ENCODE assay signal across 1 cellular context in genomic region chr3:122793568-122794416, GRCh38.
TF ChIP-seq lines count a peak whose summit lies in the region.

Gene HSPBAP1 (minus strand): TSS chr3:122793831. CDS start chr3:122793680, 151 bp downstream.

TF ChIP-seq in K562, 482 proteins besides CTCF, POLR2A, EP300 and RAD21 (continued from another document and continues in another):
- TF ChIP-seq GTF3C2 (IDR thresholded peaks at IDR 0.05; ENCODE audit: borderline replicate concordance, extremely low read depth, insufficient read length) (no peak), E2F3 (CRISPR knock-in tag; IDR thresholded peaks at IDR 0.05) (no peak), BRD4 (IDR thresholded peaks at IDR 0.05) (no peak), CREB3 (tag; conservative IDR thresholded peaks at IDR 0.05; ENCODE audit: low read depth) (no peak), KAT7 (CRISPR knock-in tag; IDR thresholded peaks at IDR 0.05; ENCODE audit: borderline replicate concordance) (0 out of 2 replicates have a peak, but pooled peaks have one; percentile 38), GATAD2B (IDR thresholded peaks at IDR 0.05; ENCODE audit: borderline replicate concordance) (no peak), RCOR1 (IDR thresholded peaks at IDR 0.05; ENCODE audit: borderline replicate concordance in 1 of 2, low read depth in 2 of 2, low read length in 2 of 2) (no peak), CCNT2 (IDR thresholded peaks at IDR 0.05; ENCODE audit: borderline replicate concordance, extremely low read depth, insufficient read length, low read depth, low read length) (peak; percentile 30), RBBP5 (IDR thresholded peaks at IDR 0.05; ENCODE audit: borderline replicate concordance, insufficient read depth, low read length, poor library complexity, severe bottlenecking) (peak; percentile 76), FOXP4 (CRISPR knock-in tag; IDR thresholded peaks at IDR 0.05; ENCODE audit: borderline replicate concordance) (no peak; the same call in 1 of the 2 replicates), SMARCA5 (IDR thresholded peaks at IDR 0.05) (no peak), MYBL2 (IDR thresholded peaks at IDR 0.05; ENCODE audit: low read depth) (no peak), MYBL2 (CRISPR knock-in tag; IDR thresholded peaks at IDR 0.05; ENCODE audit: borderline replicate concordance) (no peak), DMBX1 (CRISPR knock-in tag; IDR thresholded peaks at IDR 0.05; ENCODE audit: borderline replicate concordance) (no peak), GTF2A2 (tag; IDR thresholded peaks at IDR 0.05) (no peak), PTRF (tag; IDR thresholded peaks at IDR 0.05) (no peak), MAFG (tag; conservative IDR thresholded peaks at IDR 0.05) (no peak), U2AF1 (optimal IDR thresholded peaks at IDR 0.05; ENCODE audit: low read depth, low read length) (no peak), NR3C1 (CRISPR knock-in tag; IDR thresholded peaks at IDR 0.05) (peak; percentile 82; the same call in 1 of the 2 replicates), MECOM (CRISPR knock-in tag; IDR thresholded peaks at IDR 0.05) (no peak), TCF15 (CRISPR knock-in tag; IDR thresholded peaks at IDR 0.05) (no peak), POLR2AphosphoS2 (IDR thresholded peaks at IDR 0.05; ENCODE audit: low read length) (no peak), ZNF23 (CRISPR knock-in tag; IDR thresholded peaks at IDR 0.05) (no peak), PHF21A (IDR thresholded peaks at IDR 0.05; ENCODE audit: borderline replicate concordance, low read depth) (no peak), ZNF174 (CRISPR knock-in tag; IDR thresholded peaks at IDR 0.05) (no peak), ETV5 (CRISPR knock-in tag; IDR thresholded peaks at IDR 0.05; ENCODE audit: low read depth) (no peak), PRMT5 (CRISPR knock-in tag; IDR thresholded peaks at IDR 0.05) (no peak), ZBTB40 (IDR thresholded peaks at IDR 0.05) (peak; percentile 47; the same call in 1 of the 2 replicates), ZBTB40 (CRISPR knock-in tag; IDR thresholded peaks at IDR 0.05) (no peak), JUND (IDR thresholded peaks at IDR 0.05; ENCODE audit: borderline replicate concordance, low read depth, low read length) (peak; percentile 62; the same call in 1 of the 2 replicates), JUND (tag; IDR thresholded peaks at IDR 0.05; ENCODE audit: borderline replicate concordance, low read depth, low read length) (no peak; the same call in 2 of the 3 replicates), MTF1 (CRISPR knock-in tag; IDR thresholded peaks at IDR 0.05; ENCODE audit: borderline replicate concordance) (no peak), ESRRB (CRISPR knock-in tag; IDR thresholded peaks at IDR 0.05; ENCODE audit: borderline replicate concordance) (no peak), ZNF764 (CRISPR knock-in tag; IDR thresholded peaks at IDR 0.05; ENCODE audit: low read depth) (no peak), MAZ (CRISPR knock-in tag; conservative IDR thresholded peaks at IDR 0.05 in 1 of 2, IDR thresholded peaks at IDR 0.05 in 1 of 2) (peak in 1 of 2 experiments; percentile 43; a peak in 1 of 4 replicates), PTBP1 (IDR thresholded peaks at IDR 0.05; ENCODE audit: low read depth, low read length) (no peak), ZNF121 (CRISPR knock-in tag; conservative IDR thresholded peaks at IDR 0.05) (no peak), HMG20A (CRISPR knock-in tag; conservative IDR thresholded peaks at IDR 0.05) (no peak), HDAC3 (IDR thresholded peaks at IDR 0.05; ENCODE audit: borderline replicate concordance, partially characterized antibody) (no peak), FOXM1 (IDR thresholded peaks at IDR 0.05; ENCODE audit: low read depth) (no peak), FOXM1 (CRISPR knock-in tag; IDR thresholded peaks at IDR 0.05; ENCODE audit: low read depth) (0 out of 2 replicates have a peak, but pooled peaks have one; percentile 25), ZNF431 (CRISPR knock-in tag; IDR thresholded peaks at IDR 0.05) (peak; percentile 80), HDAC1 (IDR thresholded peaks at IDR 0.05) (peak in 1 of 2 experiments; percentile 82; a peak in 2 of 4 replicates), FOXJ2 (tag; IDR thresholded peaks at IDR 0.05) (0 out of 2 replicates have a peak, but pooled peaks have one; percentile 46), RBM14 (IDR thresholded peaks at IDR 0.05; ENCODE audit: borderline replicate concordance, insufficient read depth, low read depth, low read length) (no peak), ZNF592 (IDR thresholded peaks at IDR 0.05) (peak; percentile 73), XRCC3 (IDR thresholded peaks at IDR 0.05) (no peak), KDM5B (IDR thresholded peaks at IDR 0.05; ENCODE audit: insufficient replicate concordance, low read depth, low read length) (no peak), CREM (IDR thresholded peaks at IDR 0.05; ENCODE audit: low read depth) (peak; percentile 37; the same call in 1 of the 2 replicates), ZNF586 (CRISPR knock-in tag; conservative IDR thresholded peaks at IDR 0.05) (no peak), WHSC1 (IDR thresholded peaks at IDR 0.05; ENCODE audit: low read length) (no peak)
